Comparison of ENCODE assay signal across 8 cellular contexts in genomic region chr22:29266564-29267461, GRCh38. TPM values are rescaled to one million over a fixed set of nuclear protein-coding genes. Genes with fewer than 3 reads are reported as not detected.
DNase-seq lines count a peak whose midpoint lies in the region; ATAC-seq and TF ChIP-seq lines count a peak whose summit lies in the region.

No MANE protein-coding gene starts in this region.

- peaks cover 35% of the 10 kb centered on the region for H3K4me1 ChIP-seq in skeletal muscle satellite cell (ENCODE audit: control insufficient read depth, insufficient read depth, low read length)

- intact Hi-C loops in activated CD4-positive, alpha-beta T cell treated with anti-CD3 and anti-CD28 coated beads for 36 hours (cut with DNase I, micrococcal nuclease), result loop anchor here (1.0 to 10.0 kb wide), 3 partner anchors 194 to 384 kb away; partner anchors contain the start of genes ZNRF3 (in 2 of the 2) and KREMEN1 (in 1 of the 2)

- H3K36me3 ChIP-seq in skeletal muscle satellite cell (ENCODE audit: insufficient read depth, low read length), result peaks cover 30% of the 10 kb centered on the region

- H3K4me1 Mint-ChIP-seq in activated CD4-positive, alpha-beta T cell treated with anti-CD3 and anti-CD28 coated beads for 36 hours, result peaks cover 26% of the 10 kb centered on the region
- H3K4me1 Mint-ChIP-seq in WTC11, result peaks cover 35% of the 10 kb centered on the region

- no peaks in the 10 kb centered on the region for H3K27me3 ChIP-seq in skeletal muscle satellite cell (ENCODE audit: control insufficient read depth, insufficient read depth, low read length)

- no peak for TF ChIP-seq CTCF in WTC11 (IDR thresholded peaks at IDR 0.05)

- H3K9me3 Mint-ChIP-seq in activated CD4-positive, alpha-beta T cell treated with anti-CD3 and anti-CD28 coated beads for 36 hours (ENCODE audit: low read depth), result no peaks in the 10 kb centered on the region
- H3K9me3 Mint-ChIP-seq in WTC11, result no peaks in the 10 kb centered on the region

- no peak for ATAC-seq in activated CD4-positive, alpha-beta T cell treated with anti-CD3 and anti-CD28 coated beads for 36 hours
- ATAC-seq in WTC11, result no peak
- ATAC-seq in GM19397 (IDR thresholded peaks at IDR 0.05; ENCODE audit: unreplicated experiment), result no peak

- no peaks in the 10 kb centered on the region for H3K27me3 Mint-ChIP-seq in activated CD4-positive, alpha-beta T cell treated with anti-CD3 and anti-CD28 coated beads for 36 hours
- peaks cover 4% of the 10 kb centered on the region for H3K27me3 Mint-ChIP-seq in WTC11 (ENCODE audit: low read depth)

- H3K36me3 Mint-ChIP-seq in activated CD4-positive, alpha-beta T cell treated with anti-CD3 and anti-CD28 coated beads for 36 hours (ENCODE audit: low read depth), result peaks cover 46% of the 10 kb centered on the region
- H3K36me3 Mint-ChIP-seq in WTC11, result peaks cover 35% of the 10 kb centered on the region

- peak overlapping the region; percentile 98 for H3K9ac ChIP-seq in skeletal muscle satellite cell (ENCODE audit: low read depth, low read length)

- peak overlapping the region; percentile 91 for H3K4me3 Mint-ChIP-seq in activated CD4-positive, alpha-beta T cell treated with anti-CD3 and anti-CD28 coated beads for 36 hours
- peak overlapping the region; percentile 85 for H3K4me3 Mint-ChIP-seq in WTC11

- peak overlapping the region; percentile 90 for H3K4me2 ChIP-seq in skeletal muscle satellite cell (ENCODE audit: low read length)

- DNase-seq in activated CD4-positive, alpha-beta T cell treated with anti-CD3 and anti-CD28 coated beads for 36 hours, result no peak
- no peak for DNase-seq in activated CD4-positive, alpha-beta T cell treated with anti-CD3 and anti-CD28 coated beads for 48 hours
- DNase-seq in WTC11 (ENCODE audit: low spot score) (no peak), glomerular visceral epithelial cell (ENCODE audit: extremely low spot score) (peak; percentile 10), DMS79 (lab: John Stamatoyannopoulos, UW) (no peak)
- DNase-seq in stimulated activated CD4-positive, alpha-beta T cell treated with anti-CD3 and anti-CD28 coated beads, Interleukin-1b, Interleukin-23, amount 100 ng/mL, for 48 hours, result no peak

- POLR2A ChIA-PET in activated CD4-positive, alpha-beta T cell treated with anti-CD3 and anti-CD28 coated beads for 36 hours (lab: Charles Lee), result interaction anchor here (0.6 to 0.8 kb wide), 2 partner anchors 12 to 46 kb away, joined by 3 to 4 read pairs; no protein-coding TSS in a partner anchor
- POLR2A ChIA-PET in WTC11 (lab: Charles Lee), result interaction anchor here (1.3 kb wide), 1 partner anchor 61 kb away, joined by 6 read pairs; the partner anchor contains the start of gene EMID1

- H3K9me3 ChIP-seq in skeletal muscle satellite cell (replicated peaks; ENCODE audit: low read length), result no peaks in the 10 kb centered on the region

- peak overlapping the region; percentile 88 for H3K27ac Mint-ChIP-seq in activated CD4-positive, alpha-beta T cell treated with anti-CD3 and anti-CD28 coated beads for 36 hours
- H3K27ac Mint-ChIP-seq in WTC11, result peak overlapping the region; percentile 73

- CTCF ChIA-PET in activated CD4-positive, alpha-beta T cell treated with anti-CD3 and anti-CD28 coated beads for 36 hours (lab: Charles Lee), result interaction anchor here (1.0 to 1.4 kb wide), 3 partner anchors 10 to 46 kb away, joined by 3 to 7 read pairs (median 5); no protein-coding TSS in a partner anchor
- CTCF ChIA-PET in WTC11 (lab: Charles Lee), result interaction anchor here (0.8 to 1.7 kb wide), 7 partner anchors 7 to 113 kb away, joined by 3 to 10 read pairs (median 4); no protein-coding TSS in a partner anchor

- H3K4me3 ChIP-seq in skeletal muscle satellite cell (ENCODE audit: low read length), result peak overlapping the region; percentile 81

TF ChIP-seq in WTC11, 78 proteins besides CTCF, POLR2A, EP300 and RAD21:
- TF ChIP-seq ZBTB43 (CRISPR knock-in tag; IDR thresholded peaks at IDR 0.05), result peak; percentile 36; the same call in 1 of the 2 replicates
- TF ChIP-seq NFATC4 (CRISPR knock-in tag; IDR thresholded peaks at IDR 0.05), result no peak
TF ChIP-seq in WTC11: peak in this region for 1.

RNA-seq across cellular contexts. Expression of gene RHBDD3, which starts 1.0 kb away (rescaled TPM):
- 10 to 100 TPM; 23.2 to 25.3 TPM for total RNA-seq in activated CD4-positive, alpha-beta T cell treated with anti-CD3 and anti-CD28 coated beads for 36 hours
- 69.6 to 78.2 TPM (median 77.9 TPM) in 3 replicates for total RNA-seq in WTC11 (2021)
- total RNA-seq in skeletal muscle satellite cell (2012; rRNA removed), result 24.2 and 24.3 TPM in 2 replicates

RNA-seq across cellular contexts. Expression of gene EWSR1, which starts 1.3 kb away (rescaled TPM):
- 100 to 1,000 TPM; 326 to 567 TPM for total RNA-seq in activated CD4-positive, alpha-beta T cell treated with anti-CD3 and anti-CD28 coated beads for 36 hours
- total RNA-seq in WTC11 (2021), result 377 to 400 TPM (median 384 TPM) in 3 replicates
- total RNA-seq in skeletal muscle satellite cell (2012; rRNA removed), result 113 and 138 TPM in 2 replicates

RNA-seq across cellular contexts. Expression of gene GAS2L1, which starts 39.6 kb away (rescaled TPM):
- under 1 TPM; 0.84 to 0.98 TPM for total RNA-seq in activated CD4-positive, alpha-beta T cell treated with anti-CD3 and anti-CD28 coated beads for 36 hours
- total RNA-seq in WTC11 (2021), result 15.3 to 19.9 TPM (median 15.6 TPM) in 3 replicates
- total RNA-seq in skeletal muscle satellite cell (2012; rRNA removed), result 15.7 and 17.9 TPM in 2 replicates

RNA-seq across cellular contexts. Expression of gene RASL10A, which starts 48.7 kb away (rescaled TPM):
- total RNA-seq in activated CD4-positive, alpha-beta T cell treated with anti-CD3 and anti-CD28 coated beads for 36 hours, result under 1 TPM in 1 of 2 experiments, not detected in 1; 0.35 TPM
- total RNA-seq in WTC11 (2021), result 1.1 to 1.6 TPM (median 1.6 TPM) in 3 replicates
- under 0.01 TPM in 1 of 2 replicates, not detected in the other for total RNA-seq in skeletal muscle satellite cell (2012; rRNA removed)
